In genomic region chr1:111392460-111392945, GRCh38 we compare ENCODE assay signal across 1 cellular context.
TF ChIP-seq lines count a peak whose summit lies in the region.

No MANE protein-coding gene starts in this region.

TF ChIP-seq in GM12878, 131 proteins besides CTCF, POLR2A, EP300 and RAD21 (continued from another document):
- TF ChIP-seq E4F1 (IDR thresholded peaks at IDR 0.05; ENCODE audit: borderline replicate concordance, partially characterized antibody): no peak
